ENCODE assay signal across 14 cellular contexts in the genomic region with DNA sequence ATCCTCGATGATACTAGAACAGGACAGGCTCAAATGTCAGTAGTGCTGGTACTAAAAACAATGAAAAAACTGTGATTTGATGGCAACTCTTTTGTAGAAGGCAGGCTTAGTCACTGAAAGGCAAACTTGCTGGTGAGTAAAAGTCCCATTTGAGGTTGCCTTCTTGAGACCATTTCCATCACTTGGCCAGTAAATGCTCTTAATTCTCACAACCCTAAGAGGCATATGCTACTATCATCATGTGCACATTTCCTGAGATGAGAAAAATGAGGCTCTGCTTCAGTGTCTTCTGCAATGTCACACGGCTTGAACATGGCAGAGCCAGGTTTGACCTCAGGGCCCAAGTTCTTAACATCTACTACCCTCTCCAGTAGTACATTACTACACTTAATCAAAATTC. TPM values are rescaled to one million over a fixed set of nuclear protein-coding genes. Genes with fewer than 3 reads are reported as not detected.
DNase-seq lines count a peak whose midpoint lies in the region; ATAC-seq, FAIRE-seq and TF ChIP-seq lines count a peak whose summit lies in the region.
"Had no signal": no experiment of that assay in that cellular context is flagged by ENCODE, and none has a peak within 500 bp of the region (broad histone marks: within the 10 kb centered on the region; RNA-seq: fewer than 3 reads in every experiment).

No MANE protein-coding gene starts in this region.

- H3K9me3 Mint-ChIP-seq in CD8-positive, alpha-beta memory T cell: no peaks in the 10 kb centered on the region

- H3K4me1 Mint-ChIP-seq in CD8-positive, alpha-beta memory T cell: peaks cover 65 to 94% (median 88%) of the 10 kb centered on the region in 3 donors
- H3K4me1 Mint-ChIP-seq in T-helper 17 cell: peaks cover 36% of the 10 kb centered on the region

- 48% methylated on average over 2 of the region's 2 CpGs for WGBS in A549 (ENCODE audit: missing lambda C conversion rate)

- CTCF ChIA-PET in A549 (lab: Yijun Ruan, JAX): no interaction called here
- CTCF ChIA-PET in CD8-positive, alpha-beta memory T cell (lab: Charles Lee): no interaction called here

- peak overlapping the region in 5 of 8 donors; percentile 12 to 82 (median 42) for H3K27ac Mint-ChIP-seq in CD8-positive, alpha-beta memory T cell
- H3K27ac Mint-ChIP-seq in T-helper 17 cell: peak overlapping the region; percentile 81

- TF ChIP-seq POLR2A in A549 (IDR thresholded peaks at IDR 0.05; ENCODE audit: low read length): no peak

- H3K4me3 ChIP-seq in A549: no peak overlapping the region
- no peak overlapping the region for H3K4me3 ChIP-seq in CD8-positive, alpha-beta memory T cell (ENCODE audit: low read length)
- H3K4me3 ChIP-seq in neutrophil (ENCODE audit: low read depth in 1 of 2, low read length in 1 of 2): peak overlapping the region in 1 of 2 experiments; percentile 16
- H3K4me3 ChIP-seq: HAP-1, SJSA1 had no signal

- peak overlapping the region; percentile 37; the same call in 2 of the 3 replicates for H3K4me2 ChIP-seq in A549

- H3K27ac ChIP-seq in A549: no peak overlapping the region
- H3K27ac ChIP-seq in CD8-positive, alpha-beta memory T cell (ENCODE audit: low read depth, low read length): no peak overlapping the region
- peak overlapping the region; percentile 98 for H3K27ac ChIP-seq in neutrophil
- H3K27ac ChIP-seq: SJSA1 had no signal

- POLR2A ChIA-PET in A549 (lab: Yijun Ruan, JAX): no interaction called here
- POLR2A ChIA-PET in CD8-positive, alpha-beta memory T cell (lab: Charles Lee): no interaction called here

- H3K27me3 ChIP-seq in CD8-positive, alpha-beta memory T cell (ENCODE audit: insufficient read depth, low read length, poor library complexity, severe bottlenecking): no peaks in the 10 kb centered on the region
- no peaks in the 10 kb centered on the region for H3K27me3 ChIP-seq in neutrophil
- H3K27me3 ChIP-seq: SJSA1 had no signal

- no peak for ATAC-seq in A549
- ATAC-seq in T-helper 17 cell: no peak
- ATAC-seq in GM18909 (IDR thresholded peaks at IDR 0.05; ENCODE audit: poor library complexity, unreplicated experiment): no peak

- H3K9me3 ChIP-seq in A549: no peaks in the 10 kb centered on the region
- H3K9me3 ChIP-seq in CD8-positive, alpha-beta memory T cell (ENCODE audit: low read length): no peaks in the 10 kb centered on the region
- no peaks in the 10 kb centered on the region for H3K9me3 ChIP-seq in T-helper 17 cell (ENCODE audit: control insufficient read depth, low read length, poor library complexity, severe bottlenecking)
- H3K9me3 ChIP-seq in neutrophil: no peaks in the 10 kb centered on the region
- H3K9me3 ChIP-seq: HAP-1, SJSA1 had no signal

- H3K27me3 Mint-ChIP-seq in CD8-positive, alpha-beta memory T cell: no peaks in the 10 kb centered on the region
- no peaks in the 10 kb centered on the region for H3K27me3 Mint-ChIP-seq in T-helper 17 cell
- H3K27me3 Mint-ChIP-seq: activated CD4-positive, alpha-beta T cell treated with anti-CD3 and anti-CD28 coated beads, Interleukin-2, amount 10 ng/mL, durations not matched to agents 24 days and 14 days had no signal

- H3K4me1 ChIP-seq in A549 (peaks cover 79% of the 10 kb centered on the region), neutrophil (ENCODE audit: control insufficient read depth in 1 of 2, insufficient read depth in 1 of 2, low read depth in 1 of 2, low read length in 1 of 2) (peaks cover 74 to 89% of the 10 kb centered on the region in 2 experiments)
- H3K4me1 ChIP-seq in CD8-positive, alpha-beta memory T cell (ENCODE audit: insufficient read depth, low read length): peaks cover 51% of the 10 kb centered on the region

- peaks cover 0 to 30% (median 0%) of the 10 kb centered on the region in 3 donors for H3K36me3 Mint-ChIP-seq in CD8-positive, alpha-beta memory T cell
- peaks cover 2% of the 10 kb centered on the region for H3K36me3 Mint-ChIP-seq in T-helper 17 cell (ENCODE audit: low read depth)

- TF ChIP-seq CTCF in A549 (IDR thresholded peaks at IDR 0.05): no peak
- TF ChIP-seq CTCF in neutrophil (IDR thresholded peaks at IDR 0.05): no peak

- no peak for FAIRE-seq in A549 (lab: Jason Lieb, UNC)

- H3K36me3 ChIP-seq in CD8-positive, alpha-beta memory T cell (ENCODE audit: insufficient read depth, low read length): no peaks in the 10 kb centered on the region
- peaks cover 21% of the 10 kb centered on the region for H3K36me3 ChIP-seq in neutrophil
- H3K36me3 ChIP-seq: HAP-1 had no signal

- DNase-seq in A549 (ENCODE audit: low read depth in 1 of 2, low spot score in 1 of 2) (no peak), T-helper 17 cell (no peak), activated gamma-delta T cell treated with Interleukin-2 at 50 U/mL for 16 hours (no peak), NCI-H446 (lab: John Stamatoyannopoulos, UW) (no peak)
- DNase-seq in CD8-positive, alpha-beta memory T cell: no peak
- no peak for DNase-seq in stimulated activated CD4-positive, alpha-beta T cell treated with anti-CD3 and anti-CD28 coated beads, Interleukin-4, amount 100 ng/mL, for 1 hour
- DNase-seq: activated CD4-positive, alpha-beta T cell treated with anti-CD3 and anti-CD28 coated beads, Interleukin-2, amount 10 ng/mL, durations not matched to agents 24 days and 14 days; activated T-cell treated with anti-CD3 and anti-CD28 coated beads for 4 hours; NCI-H345; stimulated activated CD4-positive, alpha-beta T cell treated with anti-CD3 and anti-CD28 coated beads, Interleukin-12 subunit alpha, Interleukin-12 subunit beta, amount 100 ng/mL, for 4 hours had no signal

- no peak for TF ChIP-seq RAD21 in A549 (conservative IDR thresholded peaks at IDR 0.05 in 1 of 2, IDR thresholded peaks at IDR 0.05 in 1 of 2)

- H3K4me3 Mint-ChIP-seq in CD8-positive, alpha-beta memory T cell: peak overlapping the region in 1 of 7 donors; percentile 25
- no peak overlapping the region for H3K4me3 Mint-ChIP-seq in T-helper 17 cell
- H3K4me3 Mint-ChIP-seq: activated CD4-positive, alpha-beta T cell treated with anti-CD3 and anti-CD28 coated beads, Interleukin-2, amount 10 ng/mL, durations not matched to agents 24 days and 14 days had no signal

- TF ChIP-seq EP300 in A549 (IDR thresholded peaks at IDR 0.05): no peak

TF ChIP-seq in A549, 52 proteins besides CTCF, POLR2A, EP300 and RAD21:
- TF ChIP-seq RFX5 (IDR thresholded peaks at IDR 0.05) (no peak), ZSCAN20 (CRISPR knock-in tag; IDR thresholded peaks at IDR 0.05) (no peak), GATA3 (IDR thresholded peaks at IDR 0.05; ENCODE audit: borderline replicate concordance) (no peak)
- TF ChIP-seq, protein P1, sequence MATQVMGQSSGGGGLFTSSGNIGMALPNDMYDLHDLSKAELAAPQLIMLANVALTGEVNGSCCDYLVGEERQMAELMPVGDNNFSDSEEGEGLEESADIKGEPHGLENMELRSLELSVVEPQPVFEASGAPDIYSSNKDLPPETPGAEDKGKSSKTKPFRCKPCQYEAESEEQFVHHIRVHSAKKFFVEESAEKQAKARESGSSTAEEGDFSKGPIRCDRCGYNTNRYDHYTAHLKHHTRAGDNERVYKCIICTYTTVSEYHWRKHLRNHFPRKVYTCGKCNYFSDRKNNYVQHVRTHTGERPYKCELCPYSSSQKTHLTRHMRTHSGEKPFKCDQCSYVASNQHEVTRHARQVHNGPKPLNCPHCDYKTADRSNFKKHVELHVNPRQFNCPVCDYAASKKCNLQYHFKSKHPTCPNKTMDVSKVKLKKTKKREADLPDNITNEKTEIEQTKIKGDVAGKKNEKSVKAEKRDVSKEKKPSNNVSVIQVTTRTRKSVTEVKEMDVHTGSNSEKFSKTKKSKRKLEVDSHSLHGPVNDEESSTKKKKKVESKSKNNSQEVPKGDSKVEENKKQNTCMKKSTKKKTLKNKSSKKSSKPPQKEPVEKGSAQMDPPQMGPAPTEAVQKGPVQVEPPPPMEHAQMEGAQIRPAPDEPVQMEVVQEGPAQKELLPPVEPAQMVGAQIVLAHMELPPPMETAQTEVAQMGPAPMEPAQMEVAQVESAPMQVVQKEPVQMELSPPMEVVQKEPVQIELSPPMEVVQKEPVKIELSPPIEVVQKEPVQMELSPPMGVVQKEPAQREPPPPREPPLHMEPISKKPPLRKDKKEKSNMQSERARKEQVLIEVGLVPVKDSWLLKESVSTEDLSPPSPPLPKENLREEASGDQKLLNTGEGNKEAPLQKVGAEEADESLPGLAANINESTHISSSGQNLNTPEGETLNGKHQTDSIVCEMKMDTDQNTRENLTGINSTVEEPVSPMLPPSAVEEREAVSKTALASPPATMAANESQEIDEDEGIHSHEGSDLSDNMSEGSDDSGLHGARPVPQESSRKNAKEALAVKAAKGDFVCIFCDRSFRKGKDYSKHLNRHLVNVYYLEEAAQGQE (IDR thresholded peaks at IDR 0.05): no peak

RNA-seq across cellular contexts. Expression of a gene that starts 9.9 kb away (rescaled TPM):
- polyA plus RNA-seq in A549 (2011; rRNA removed) (23.7 and 28.8 TPM in 2 replicates), A549 (2017; fragmentation: RNase III; extraction: RNeasy Plus Mini Kit Qiagen cat#74134 plus additional on column Dnase treatment) (39.1 to 41.6 TPM (median 40.1 TPM) in 3 replicates)
- 28.6 and 32.2 TPM in 2 replicates for polyA plus RNA-seq in A549 (2012; cell fraction: cytosol; rRNA removed)
- 28.2 and 33.2 TPM in 2 replicates for polyA plus RNA-seq in A549 (2012; cell fraction: nucleus; rRNA removed)
- polyA minus RNA-seq in A549 (2011; rRNA and poly(A)+ RNA removed): 13.6 and 20.5 TPM in 2 replicates
- total RNA-seq in CD8-positive, alpha-beta memory T cell: 10 to 100 TPM; 47.3 to 49.3 TPM
- polyA plus RNA-seq in CD8-positive, alpha-beta memory T cell: 55.6 TPM
- total RNA-seq in T-helper 17 cell: 100 to 1,000 TPM; 114 to 128 TPM
